Comparison of ENCODE assay signal across 25 cellular contexts in genomic region chr9:711761-712523, GRCh38.
DNase-seq lines count a peak whose midpoint lies in the region; ATAC-seq, FAIRE-seq and TF ChIP-seq lines count a peak whose summit lies in the region.
"Had no signal": no experiment of that assay in that cellular context is flagged by ENCODE, and none has a peak within 500 bp of the region (broad histone marks: within the 10 kb centered on the region; RNA-seq: fewer than 3 reads in every experiment).

No MANE protein-coding gene starts in this region.

- no peak overlapping the region for H3K4me3 Mint-ChIP-seq in astrocyte (ENCODE audit: unreplicated experiment)
- no peak overlapping the region for H3K4me3 Mint-ChIP-seq in naive thymus-derived CD4-positive, alpha-beta T cell
- H3K4me3 Mint-ChIP-seq in CD4-positive, alpha-beta memory T cell, result peak overlapping the region in 1 of 8 donors; percentile 27
- H3K4me3 Mint-ChIP-seq: activated T-cell treated with anti-CD3 and anti-CD28 coated beads, Interleukin-2, amount 50 U/mL, for 24 hours had no signal

- H3K36me3 ChIP-seq in Loucy (ENCODE audit: insufficient read depth, low read length), result peaks cover 13% of the 10 kb centered on the region; the same call in 1 of the 2 replicates
- H3K36me3 ChIP-seq in astrocyte (ENCODE audit: insufficient read depth, low read length), result peaks cover 22% of the 10 kb centered on the region
- peaks cover 0 to 22% (median 0%) of the 10 kb centered on the region in 3 experiments for H3K36me3 ChIP-seq in naive thymus-derived CD4-positive, alpha-beta T cell (ENCODE audit: control insufficient read depth in 2 of 3, insufficient read depth in 3 of 3, low read length in 3 of 3)
- peaks cover 18% of the 10 kb centered on the region for H3K36me3 ChIP-seq in thoracic aorta
- no peaks in the 10 kb centered on the region for H3K36me3 ChIP-seq in CD4-positive, alpha-beta memory T cell (ENCODE audit: insufficient read depth, low read length)

- POLR2A ChIA-PET in naive thymus-derived CD4-positive, alpha-beta T cell (lab: Charles Lee), result no interaction called here
- POLR2A ChIA-PET in CD4-positive, alpha-beta memory T cell (lab: Charles Lee; ENCODE audit: partially characterized antibody), result no interaction called here

- H3K4me1 Mint-ChIP-seq in astrocyte (ENCODE audit: low read depth, unreplicated experiment), result peaks cover 30% of the 10 kb centered on the region
- H3K4me1 Mint-ChIP-seq in naive thymus-derived CD4-positive, alpha-beta T cell, result peaks cover under 1 to 5% (median under 1%) of the 10 kb centered on the region in 7 donors
- H3K4me1 Mint-ChIP-seq in CD4-positive, alpha-beta memory T cell, result peaks cover 0 to 6% (median under 1%) of the 10 kb centered on the region in 4 donors

- TF ChIP-seq CTCF in Loucy (conservative IDR thresholded peaks at IDR 0.05; ENCODE audit: low read length), result no peak
- TF ChIP-seq CTCF in astrocyte (IDR thresholded peaks at IDR 0.05; ENCODE audit: insufficient read depth, low read depth, low read length), result no peak
- no peak for TF ChIP-seq CTCF in thoracic aorta (IDR thresholded peaks at IDR 0.05)

- intact Hi-C loops in naive thymus-derived CD4-positive, alpha-beta T cell (cut with micrococcal nuclease), result no loop called here
- intact Hi-C loops in CD4-positive, alpha-beta memory T cell (cut with micrococcal nuclease), result no loop called here

- H3K27ac ChIP-seq in astrocyte (ENCODE audit: low read depth, low read length), result no peak overlapping the region
- H3K27ac ChIP-seq in naive thymus-derived CD4-positive, alpha-beta T cell (ENCODE audit: low read depth, low read length), result no peak overlapping the region
- peak overlapping the region; percentile 91 to 95 for H3K27ac ChIP-seq in thoracic aorta
- no peak overlapping the region for H3K27ac ChIP-seq in CD4-positive, alpha-beta memory T cell (ENCODE audit: low read depth, low read length)

- H3K79me2 ChIP-seq in Loucy (ENCODE audit: insufficient read depth, low read length) (peaks cover 93% of the 10 kb centered on the region), astrocyte (ENCODE audit: insufficient read depth, low read length) (peaks cover 81% of the 10 kb centered on the region)

- no peaks in the 10 kb centered on the region; the same call in 1 of the 2 replicates for H3F3A ChIP-seq in Loucy (ENCODE audit: low read depth)

- peak overlapping the region; percentile 60 for H3K4me3 ChIP-seq in Loucy (ENCODE audit: low read length, poor library complexity, severe bottlenecking)
- no peak overlapping the region for H3K4me3 ChIP-seq in astrocyte (ENCODE audit: insufficient read depth, low read depth, low read length)
- H3K4me3 ChIP-seq in naive thymus-derived CD4-positive, alpha-beta T cell (ENCODE audit: low read length), result no peak overlapping the region
- peak overlapping the region; percentile 66 for H3K4me3 ChIP-seq in thoracic aorta
- H3K4me3 ChIP-seq in CD4-positive, alpha-beta memory T cell (ENCODE audit: low read length in 2 of 2), result no peak overlapping the region
- H3K4me3 ChIP-seq: HAP-1, psoas muscle had no signal

- peaks cover 25% of the 10 kb centered on the region for H3K36me3 Mint-ChIP-seq in astrocyte (ENCODE audit: low read depth, unreplicated experiment)
- peaks cover 0 to 20% (median 13%) of the 10 kb centered on the region in 5 donors for H3K36me3 Mint-ChIP-seq in naive thymus-derived CD4-positive, alpha-beta T cell
- H3K36me3 Mint-ChIP-seq in CD4-positive, alpha-beta memory T cell, result peaks cover 11 to 25% of the 10 kb centered on the region in 2 donors

- H3K9me3 Mint-ChIP-seq in astrocyte (ENCODE audit: unreplicated experiment), result no peaks in the 10 kb centered on the region
- H3K9me3 Mint-ChIP-seq in naive thymus-derived CD4-positive, alpha-beta T cell, result no peaks in the 10 kb centered on the region
- no peaks in the 10 kb centered on the region for H3K9me3 Mint-ChIP-seq in CD4-positive, alpha-beta memory T cell
- H3K9me3 Mint-ChIP-seq: activated T-cell treated with anti-CD3 and anti-CD28 coated beads, Interleukin-2, amount 50 U/mL, for 24 hours had no signal

- H3K27ac Mint-ChIP-seq in astrocyte (ENCODE audit: unreplicated experiment), result peak overlapping the region; percentile 22
- peak overlapping the region in 1 of 9 donors; percentile 87 for H3K27ac Mint-ChIP-seq in naive thymus-derived CD4-positive, alpha-beta T cell
- peak overlapping the region in 1 of 7 donors; percentile 29 for H3K27ac Mint-ChIP-seq in CD4-positive, alpha-beta memory T cell
- H3K27ac Mint-ChIP-seq: activated T-cell treated with anti-CD3 and anti-CD28 coated beads, Interleukin-2, amount 50 U/mL, for 24 hours had no signal

- peak; percentile 4 for ATAC-seq in naive thymus-derived CD4-positive, alpha-beta T cell
- ATAC-seq in thoracic aorta (ENCODE audit: insufficient number of reproducible peaks, low FRiP score, low read depth) (no peak), GM19463 (IDR thresholded peaks at IDR 0.05; ENCODE audit: unreplicated experiment) (no peak), GM18519 (IDR thresholded peaks at IDR 0.05; ENCODE audit: low FRiP score, unreplicated experiment) (no peak)
- ATAC-seq: left cardiac atrium, psoas muscle had no signal

- no peak overlapping the region for H2AFZ ChIP-seq in Loucy (ENCODE audit: low read length)
- H2AFZ ChIP-seq in astrocyte (ENCODE audit: low read depth, low read length), result no peak overlapping the region

- H3K27me3 ChIP-seq in Loucy (ENCODE audit: insufficient read depth, low read length, poor library complexity, severe bottlenecking) (no peaks in the 10 kb centered on the region), astrocyte (ENCODE audit: insufficient read depth, low read length) (no peaks in the 10 kb centered on the region), thoracic aorta (replicated peaks; ENCODE audit: insufficient read depth) (no peaks in the 10 kb centered on the region)
- no peaks in the 10 kb centered on the region for H3K27me3 ChIP-seq in naive thymus-derived CD4-positive, alpha-beta T cell (ENCODE audit: control insufficient read depth in 2 of 2, insufficient read depth in 2 of 2, low read length in 2 of 2)
- no peaks in the 10 kb centered on the region for H3K27me3 ChIP-seq in CD4-positive, alpha-beta memory T cell (ENCODE audit: insufficient read depth, low read length)

- DNase-seq in astrocyte (ENCODE audit: low read depth) (no peak), thoracic aorta (ENCODE audit: low spot score) (no peak)
- DNase-seq in naive thymus-derived CD4-positive, alpha-beta T cell, result no peak
- no peak for DNase-seq in CD4-positive, alpha-beta memory T cell
- DNase-seq: activated CD4-positive, CD25-positive, alpha-beta regulatory T cell treated with anti-CD3 and anti-CD28 coated beads, Interleukin-2, amount 50 U/mL, for 72 hours; activated naive CD4-positive, alpha-beta T cell treated with Interleukin-2 at 50 U/mL for 16 hours; activated T-cell treated with anti-CD3 and anti-CD28 coated beads, Interleukin-2, amount 50 U/mL, for 24 hours; AML-193; COR-L47; cortex of kidney; glutamatergic neuron; Karpas-422; left cardiac atrium; midbrain; NCI-H1092; NCI-H1930; NCI-H446 treated with DMSO at 0.1 percent for 48 hours; psoas muscle; stimulated activated CD4-positive, alpha-beta T cell treated with anti-CD3 and anti-CD28 coated beads, Interleukin-12 subunit alpha, Interleukin-12 subunit beta, amount 100 ng/mL, for 4 hours had no signal

- FAIRE-seq in astrocyte (lab: Jason Lieb, UNC), result no peak
- FAIRE-seq: endometrium, HTR-8/SVneo had no signal

- H3K4me1 ChIP-seq in Loucy (ENCODE audit: insufficient read depth, low read length, poor library complexity, severe bottlenecking) (peaks cover 78% of the 10 kb centered on the region), astrocyte (ENCODE audit: insufficient read depth, low read length) (peaks cover 19% of the 10 kb centered on the region), thoracic aorta (ENCODE audit: control insufficient read depth in 1 of 2, low read depth in 2 of 2) (peaks cover 26 to 70% of the 10 kb centered on the region in 2 donors)
- no peaks in the 10 kb centered on the region for H3K4me1 ChIP-seq in naive thymus-derived CD4-positive, alpha-beta T cell (ENCODE audit: control insufficient read depth in 2 of 2, insufficient read depth in 2 of 2, low read length in 2 of 2)
- no peaks in the 10 kb centered on the region for H3K4me1 ChIP-seq in CD4-positive, alpha-beta memory T cell (ENCODE audit: insufficient read depth, low read length)

- CTCF ChIA-PET in naive thymus-derived CD4-positive, alpha-beta T cell (lab: Charles Lee), result no interaction called here
- CTCF ChIA-PET in CD4-positive, alpha-beta memory T cell (lab: Charles Lee; ENCODE audit: partially characterized antibody), result no interaction called here

- no peaks in the 10 kb centered on the region for H3K9me3 ChIP-seq in Loucy (ENCODE audit: insufficient read depth, low read depth, low read length)
- no peaks in the 10 kb centered on the region for H3K9me3 ChIP-seq in astrocyte (ENCODE audit: insufficient read depth, low read depth, low read length)
- H3K9me3 ChIP-seq in naive thymus-derived CD4-positive, alpha-beta T cell (ENCODE audit: control insufficient read depth in 2 of 3, low read length in 3 of 3), result no peaks in the 10 kb centered on the region
- H3K9me3 ChIP-seq in thoracic aorta, result no peaks in the 10 kb centered on the region
- no peaks in the 10 kb centered on the region for H3K9me3 ChIP-seq in CD4-positive, alpha-beta memory T cell (ENCODE audit: control insufficient read depth in 1 of 2, low read length in 2 of 2)
- H3K9me3 ChIP-seq: HAP-1, psoas muscle had no signal

- H4K20me1 ChIP-seq in Loucy (ENCODE audit: insufficient read depth, low read length, poor library complexity, severe bottlenecking) (no peaks in the 10 kb centered on the region), astrocyte (ENCODE audit: insufficient read depth, low read length) (peaks cover 20% of the 10 kb centered on the region)

- H3K4me2 ChIP-seq in Loucy (ENCODE audit: low read depth, low read length, poor library complexity, severe bottlenecking), result peak overlapping the region; percentile 99
- no peak overlapping the region for H3K4me2 ChIP-seq in astrocyte (ENCODE audit: low read length)

- H3K9ac ChIP-seq in Loucy (ENCODE audit: low read depth, low read length, poor library complexity, severe bottlenecking) (no peak overlapping the region), astrocyte (ENCODE audit: low read length) (no peak overlapping the region)

- no peaks in the 10 kb centered on the region for H3K27me3 Mint-ChIP-seq in astrocyte (ENCODE audit: low read depth, unreplicated experiment)
- peaks cover 0 to 14% (median 6%) of the 10 kb centered on the region in 5 donors for H3K27me3 Mint-ChIP-seq in naive thymus-derived CD4-positive, alpha-beta T cell
- peaks cover 2% of the 10 kb centered on the region in 2 donors for H3K27me3 Mint-ChIP-seq in CD4-positive, alpha-beta memory T cell

- H3K9me2 ChIP-seq in Loucy (replicated peaks; ENCODE audit: low read depth, low read length), result no peaks in the 10 kb centered on the region

Comparison
In these comparisons a context has a peak if more than half of its experiments do, and no peak if none do; other contexts are left out.
1. H3K4me3 ChIP-seq: peak in Loucy (single experiment) and thoracic aorta (single experiment); none in astrocyte (single experiment), naive thymus-derived CD4-positive, alpha-beta T cell (single experiment) and CD4-positive, alpha-beta memory T cell (0 of 2).
2. H3K27ac ChIP-seq: peak in thoracic aorta (2 of 2); none in astrocyte (single experiment), naive thymus-derived CD4-positive, alpha-beta T cell (single experiment) and CD4-positive, alpha-beta memory T cell (single experiment).